In genomic region chr11:79314906-79315689, GRCh38 we compare ENCODE assay signal across 14 cellular contexts.
A peak's percentile ranks its signal among the peaks of the same experiment; 100 is the strongest.
DNase-seq lines count a peak whose midpoint lies in the region; ATAC-seq and TF ChIP-seq lines count a peak whose summit lies in the region.
"Had no signal": no experiment of that assay in that cellular context is flagged by ENCODE, and none has a peak within 500 bp of the region (broad histone marks: within the 10 kb centered on the region; RNA-seq: fewer than 3 reads in every experiment).

No MANE protein-coding gene starts in this region.

- 62 to 82% methylated on average over 5 to 7 of the region's 8 CpGs for WGBS in transverse colon (ENCODE audit: low coverage in 1 of 2), 2 donors

- H3K27ac Mint-ChIP-seq in WTC11 (no peak overlapping the region), glutamatergic neuron (ENCODE audit: unreplicated experiment) (no peak overlapping the region)
- H3K27ac Mint-ChIP-seq: activated naive CD8-positive, alpha-beta T cell treated with anti-CD3 and anti-CD28 coated beads for 36 hours had no signal

- TF ChIP-seq POLR2A in transverse colon (IDR thresholded peaks at IDR 0.05): no peak

- DNase-seq in A673 (ENCODE audit: low spot score) (peak; percentile 19), M059J (ENCODE audit: low read depth) (peak; percentile 12), WTC11 (ENCODE audit: low spot score) (peak; percentile 58), iPS-NIHi11 (ENCODE audit: low spot score) (peak; percentile 81), glutamatergic neuron (no peak), transverse colon (no peak), KG1 (lab: John Stamatoyannopoulos, UW) (no peak)
- no peak for DNase-seq in activated CD4-positive, CD25-positive, alpha-beta regulatory T cell (lab: John Stamatoyannopoulos, UW)
- DNase-seq: activated naive CD8-positive, alpha-beta T cell treated with anti-CD3 and anti-CD28 coated beads for 36 hours; dorsolateral prefrontal cortex; heart left ventricle; NCI-H1105 treated with DMSO at 0.1 percent for 48 hours had no signal

- POLR2A ChIA-PET in A673 (lab: Charles Lee; ENCODE audit: low non-redundant PET): no interaction called here
- POLR2A ChIA-PET in WTC11 (lab: Charles Lee): no interaction called here

- H3K27me3 Mint-ChIP-seq in WTC11 (ENCODE audit: low read depth) (no peaks in the 10 kb centered on the region), glutamatergic neuron (ENCODE audit: unreplicated experiment) (no peaks in the 10 kb centered on the region)
- H3K27me3 Mint-ChIP-seq: activated naive CD8-positive, alpha-beta T cell treated with anti-CD3 and anti-CD28 coated beads for 36 hours had no signal

- no peaks in the 10 kb centered on the region for H3K36me3 Mint-ChIP-seq in WTC11
- no peaks in the 10 kb centered on the region for H3K36me3 Mint-ChIP-seq in glutamatergic neuron (ENCODE audit: unreplicated experiment)
- H3K36me3 Mint-ChIP-seq: activated naive CD8-positive, alpha-beta T cell treated with anti-CD3 and anti-CD28 coated beads for 36 hours had no signal

- no TSS peak for BruUV-seq in A673 (replicated peaks; lab: Mats Ljungman, UMichigan)

- no peaks in the 10 kb centered on the region for H3K4me1 ChIP-seq in A673 (ENCODE audit: insufficient read depth, low read length, poor library complexity, severe bottlenecking)
- H3K4me1 ChIP-seq in transverse colon: no peaks in the 10 kb centered on the region
- H3K4me1 ChIP-seq: heart left ventricle had no signal

- CTCF ChIA-PET in A673 (lab: Charles Lee): no interaction called here
- CTCF ChIA-PET in WTC11 (lab: Charles Lee): interaction anchor here (0.6 to 1.2 kb wide), 2 partner anchors 85 to 263 kb away, joined by 3 to 4 read pairs; no protein-coding TSS in a partner anchor

- H3K9me3 Mint-ChIP-seq in WTC11 (no peaks in the 10 kb centered on the region), glutamatergic neuron (ENCODE audit: unreplicated experiment) (no peaks in the 10 kb centered on the region)
- H3K9me3 Mint-ChIP-seq: activated naive CD8-positive, alpha-beta T cell treated with anti-CD3 and anti-CD28 coated beads for 36 hours had no signal

- H3K4me1 Mint-ChIP-seq in WTC11: no peaks in the 10 kb centered on the region
- H3K4me1 Mint-ChIP-seq in glutamatergic neuron (ENCODE audit: low read depth, unreplicated experiment): no peaks in the 10 kb centered on the region
- H3K4me1 Mint-ChIP-seq: activated naive CD8-positive, alpha-beta T cell treated with anti-CD3 and anti-CD28 coated beads for 36 hours had no signal

- no peaks in the 10 kb centered on the region for H3K9me3 ChIP-seq in A673 (ENCODE audit: low read depth, low read length, poor library complexity, severe bottlenecking)
- no peaks in the 10 kb centered on the region for H3K9me3 ChIP-seq in transverse colon
- H3K9me3 ChIP-seq: heart left ventricle, thoracic aorta had no signal

- TF ChIP-seq EP300 in transverse colon (IDR thresholded peaks at IDR 0.05; ENCODE audit: low read depth): no peak

- H3K27me3 ChIP-seq in A673 (replicated peaks; ENCODE audit: insufficient read depth, low read depth, low read length, poor library complexity) (peaks cover 13% of the 10 kb centered on the region), transverse colon (no peaks in the 10 kb centered on the region)

- no peak overlapping the region for H3K4me3 ChIP-seq in A673 (ENCODE audit: low read depth, low read length, poor library complexity, severe bottlenecking)
- H3K4me3 ChIP-seq in transverse colon: no peak overlapping the region
- H3K4me3 ChIP-seq: dorsolateral prefrontal cortex, heart left ventricle, thoracic aorta had no signal

- in situ Hi-C loops in transverse colon (cut with MboI; ENCODE audit: low pct_ligation_motif_present in 1 of 4, low pct_unique_long_range_greater_than_20kb in 1 of 4, low sequenced_read_pairs in 3 of 4): no loop called here

- ATAC-seq in WTC11: peak; percentile 95
- ATAC-seq: sciatic nerve had no signal

- intact Hi-C loops in A673 (cut with micrococcal nuclease; ENCODE audit: unreplicated experiment): no loop called here
- intact Hi-C loops in transverse colon (cut with DNase I; ENCODE audit: low total_unique reads): no loop called here

- H3K27ac ChIP-seq in A673 (ENCODE audit: low read depth, low read length, poor library complexity, severe bottlenecking) (no peak overlapping the region), transverse colon (no peak overlapping the region)
- H3K27ac ChIP-seq: dorsolateral prefrontal cortex, heart left ventricle, thoracic aorta had no signal

- H3K4me3 Mint-ChIP-seq in WTC11 (no peak overlapping the region), glutamatergic neuron (ENCODE audit: unreplicated experiment) (no peak overlapping the region)
- H3K4me3 Mint-ChIP-seq: activated naive CD8-positive, alpha-beta T cell treated with anti-CD3 and anti-CD28 coated beads for 36 hours had no signal

- H3K36me3 ChIP-seq in A673 (ENCODE audit: insufficient read depth, low read length, poor library complexity, severe bottlenecking): no peaks in the 10 kb centered on the region
- H3K36me3 ChIP-seq in transverse colon: no peaks in the 10 kb centered on the region
- H3K36me3 ChIP-seq: heart left ventricle, thoracic aorta had no signal

- TF ChIP-seq CTCF in A673 (conservative IDR thresholded peaks at IDR 0.05; ENCODE audit: low read depth, low read length) (no peak), WTC11 (IDR thresholded peaks at IDR 0.05) (no peak), glutamatergic neuron (IDR thresholded peaks at IDR 0.05; ENCODE audit: partially characterized antibody, unreplicated experiment) (no peak), transverse colon (IDR thresholded peaks at IDR 0.05) (no peak)

TF ChIP-seq in WTC11, 78 proteins besides CTCF, POLR2A, EP300 and RAD21 (continues in another document):
- TF ChIP-seq USF2 (CRISPR knock-in tag; IDR thresholded peaks at IDR 0.05): 0 out of 2 replicates have a peak, but pooled peaks have one; percentile 31
- TF ChIP-seq NR3C1 (CRISPR knock-in tag; conservative IDR thresholded peaks at IDR 0.05; ENCODE audit: low read depth): 0 out of 2 replicates have a peak, but pooled peaks have one; percentile 36
- peak; percentile 35; the same call in 1 of the 2 replicates for TF ChIP-seq NR2C2 (CRISPR knock-in tag; IDR thresholded peaks at IDR 0.05)
- TF ChIP-seq ZNF532 (CRISPR knock-in tag; IDR thresholded peaks at IDR 0.05; ENCODE audit: borderline replicate concordance): no peak
- TF ChIP-seq ZNF425 (CRISPR knock-in tag; conservative IDR thresholded peaks at IDR 0.05): no peak
- TF ChIP-seq ZNF121 (CRISPR knock-in tag; IDR thresholded peaks at IDR 0.05): no peak

Comparison
In these comparisons a context has a peak if more than half of its experiments do, and no peak if none do; other contexts are left out.
1. DNase-seq: peak in A673 (single experiment), M059J (single experiment), WTC11 (single experiment) and iPS-NIHi11 (single experiment); none in glutamatergic neuron (single experiment), activated CD4-positive, CD25-positive, alpha-beta regulatory T cell (0 of 4), transverse colon (single experiment) and KG1 (single experiment).